ENCODE assay signal across 2 cellular contexts in the genomic region with DNA sequence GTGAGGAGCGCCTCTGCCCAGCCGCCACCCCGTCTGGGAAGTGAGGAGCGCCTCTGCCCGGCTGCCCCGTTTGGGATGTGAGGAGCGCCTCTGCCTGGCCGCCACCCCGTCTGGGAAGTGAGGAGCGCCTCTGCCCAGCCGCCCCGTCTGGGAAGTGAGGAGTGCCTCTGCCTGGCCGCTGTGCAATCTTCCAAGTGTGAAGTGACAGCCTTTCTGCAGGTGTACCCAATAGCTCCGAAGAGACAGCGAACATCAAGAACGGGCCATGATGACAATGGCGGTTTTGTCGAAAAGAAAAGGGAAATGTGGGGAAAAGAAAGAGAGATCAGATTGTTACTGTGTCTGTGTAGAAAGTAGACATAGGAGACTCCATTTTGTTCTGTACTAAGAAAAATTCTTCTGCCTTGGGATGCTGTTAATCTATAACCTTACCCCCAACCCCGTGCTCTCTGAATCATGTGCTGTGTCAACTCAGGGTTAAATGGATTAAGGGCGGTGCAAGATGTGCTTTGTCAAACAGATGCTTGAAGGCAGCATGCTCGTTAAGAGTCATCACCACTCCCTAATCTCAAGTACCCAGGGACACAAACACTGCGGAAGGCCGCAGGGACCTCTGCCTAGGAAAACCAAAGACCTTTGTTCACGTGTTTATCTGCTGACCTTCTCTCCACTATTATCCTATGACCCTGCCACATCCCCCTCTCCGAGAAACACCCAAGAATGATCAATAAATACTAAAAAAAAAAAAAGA.
A peak's percentile ranks its signal among the peaks of the same experiment; 100 is the strongest.
TF ChIP-seq lines count a peak whose summit lies in the region.
"Not testable (repeated sequence)": the region's sequence is repeated elsewhere in the genome, so short reads cannot be mapped to it uniquely, and the experiment has no call there.

No MANE protein-coding gene starts in this region.

TF ChIP-seq in A549, 52 proteins besides CTCF, POLR2A, EP300 and RAD21:
- TF ChIP-seq FOSB (CRISPR knock-in tag; IDR thresholded peaks at IDR 0.05) (peak; percentile 76; the same call in 1 of the 2 replicates), ZNF302 (CRISPR knock-in tag; IDR thresholded peaks at IDR 0.05) (peak; percentile 97), RARB (CRISPR knock-in tag; IDR thresholded peaks at IDR 0.05) (peak; percentile 91), JUN (IDR thresholded peaks at IDR 0.05) (peak in 1 of 2 experiments; percentile 47; a peak in 1 of 5 replicates), FOSL2 (CRISPR knock-in tag; IDR thresholded peaks at IDR 0.05) (peak; percentile 82), USF2 (IDR thresholded peaks at IDR 0.05) (peak; percentile 73), ZSCAN20 (CRISPR knock-in tag; IDR thresholded peaks at IDR 0.05) (peak; percentile 98), HOXA7 (CRISPR knock-in tag; IDR thresholded peaks at IDR 0.05) (peak; percentile 97), HEYL (CRISPR knock-in tag; IDR thresholded peaks at IDR 0.05) (peak; percentile 92), HOXB5 (CRISPR knock-in tag; IDR thresholded peaks at IDR 0.05) (peak; percentile 99), HOXB13 (CRISPR knock-in tag; IDR thresholded peaks at IDR 0.05; ENCODE audit: low read depth) (peak; percentile 97), EHF (CRISPR knock-in tag; IDR thresholded peaks at IDR 0.05) (peak; percentile 96), MAFK (IDR thresholded peaks at IDR 0.05; ENCODE audit: partially characterized antibody) (peak; percentile 14), TFCP2L1 (CRISPR knock-in tag; IDR thresholded peaks at IDR 0.05) (peak; percentile 87; the same call in 1 of the 2 replicates)
- not testable (repeated sequence) for TF ChIP-seq FOSL2 (IDR thresholded peaks at IDR 0.05)
- TF ChIP-seq, protein P1, sequence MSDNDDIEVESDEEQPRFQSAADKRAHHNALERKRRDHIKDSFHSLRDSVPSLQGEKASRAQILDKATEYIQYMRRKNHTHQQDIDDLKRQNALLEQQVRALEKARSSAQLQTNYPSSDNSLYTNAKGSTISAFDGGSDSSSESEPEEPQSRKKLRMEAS (IDR thresholded peaks at IDR 0.05) = peak; percentile 52; the same call in 1 of the 2 replicates
- TF ChIP-seq, protein P2, sequence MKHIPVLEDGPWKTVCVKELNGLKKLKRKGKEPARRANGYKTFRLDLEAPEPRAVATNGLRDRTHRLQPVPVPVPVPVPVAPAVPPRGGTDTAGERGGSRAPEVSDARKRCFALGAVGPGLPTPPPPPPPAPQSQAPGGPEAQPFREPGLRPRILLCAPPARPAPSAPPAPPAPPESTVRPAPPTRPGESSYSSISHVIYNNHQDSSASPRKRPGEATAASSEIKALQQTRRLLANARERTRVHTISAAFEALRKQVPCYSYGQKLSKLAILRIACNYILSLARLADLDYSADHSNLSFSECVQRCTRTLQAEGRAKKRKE (CRISPR knock-in tag; IDR thresholded peaks at IDR 0.05; ENCODE audit: low read depth) = peak; percentile 99

TF ChIP-seq in K562, 482 proteins besides CTCF, POLR2A, EP300 and RAD21:
- peak; percentile 66 for TF ChIP-seq CBFA2T3 (IDR thresholded peaks at IDR 0.05)
- peak; percentile 33 for TF ChIP-seq CBFA2T2 (conservative IDR thresholded peaks at IDR 0.05)
- peak; percentile 28; the same call in 1 of the 2 replicates for TF ChIP-seq SMAD4 (CRISPR knock-in tag; conservative IDR thresholded peaks at IDR 0.05)
- 0 out of 2 replicates have a peak, but pooled peaks have one; percentile 11 for TF ChIP-seq TAL1 (IDR thresholded peaks at IDR 0.05)
- TF ChIP-seq CXXC5 (CRISPR knock-in tag; IDR thresholded peaks at IDR 0.05) = 0 out of 2 replicates have a peak, but pooled peaks have one; percentile 20
- TF ChIP-seq, protein P3, sequence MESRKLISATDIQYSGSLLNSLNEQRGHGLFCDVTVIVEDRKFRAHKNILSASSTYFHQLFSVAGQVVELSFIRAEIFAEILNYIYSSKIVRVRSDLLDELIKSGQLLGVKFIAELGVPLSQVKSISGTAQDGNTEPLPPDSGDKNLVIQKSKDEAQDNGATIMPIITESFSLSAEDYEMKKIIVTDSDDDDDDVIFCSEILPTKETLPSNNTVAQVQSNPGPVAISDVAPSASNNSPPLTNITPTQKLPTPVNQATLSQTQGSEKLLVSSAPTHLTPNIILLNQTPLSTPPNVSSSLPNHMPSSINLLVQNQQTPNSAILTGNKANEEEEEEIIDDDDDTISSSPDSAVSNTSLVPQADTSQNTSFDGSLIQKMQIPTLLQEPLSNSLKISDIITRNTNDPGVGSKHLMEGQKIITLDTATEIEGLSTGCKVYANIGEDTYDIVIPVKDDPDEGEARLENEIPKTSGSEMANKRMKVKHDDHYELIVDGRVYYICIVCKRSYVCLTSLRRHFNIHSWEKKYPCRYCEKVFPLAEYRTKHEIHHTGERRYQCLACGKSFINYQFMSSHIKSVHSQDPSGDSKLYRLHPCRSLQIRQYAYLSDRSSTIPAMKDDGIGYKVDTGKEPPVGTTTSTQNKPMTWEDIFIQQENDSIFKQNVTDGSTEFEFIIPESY (CRISPR knock-in tag; IDR thresholded peaks at IDR 0.05) = peak; percentile 92
